11 cellular contexts compared by ENCODE assay signal in genomic region chr5:107389769-107390168, GRCh38.
A peak's percentile ranks its signal among the peaks of the same experiment; 100 is the strongest.
DNase-seq lines count a peak whose midpoint lies in the region; ATAC-seq, FAIRE-seq and TF ChIP-seq lines count a peak whose summit lies in the region.
"Had no signal": no experiment of that assay in that cellular context is flagged by ENCODE, and none has a peak within 500 bp of the region (broad histone marks: within the 10 kb centered on the region; RNA-seq: fewer than 3 reads in every experiment).

No MANE protein-coding gene starts in this region.

- H3K9me2 ChIP-seq in PC-3 (replicated peaks; ENCODE audit: low read length): no peaks in the 10 kb centered on the region

- intact Hi-C loops in heart left ventricle (cut with DNase I) (loop anchor here in 3 of 10 donors (5.0 to 10.0 kb wide), 4 partner anchors 155 to 283 kb away; partner anchors contain the start of gene EFNA5 (in 2 of the 3)), PC-3 (cut with micrococcal nuclease) (loop anchor here (1.0 to 5.0 kb wide), 6 partner anchors 35 to 283 kb away; no protein-coding TSS in a partner anchor), spleen (cut with DNase I; ENCODE audit: low total_unique reads) (no loop called here), kidney (cut with DNase I) (no loop called here)

- POLR2A ChIA-PET in PC-3 (lab: Charles Lee; ENCODE audit: unreplicated experiment): no interaction called here

- ATAC-seq in heart left ventricle (no peak), PC-3 (0 out of 2 replicates have a peak, but pooled peaks have one; percentile 4), GM18520 (IDR thresholded peaks at IDR 0.05; ENCODE audit: unreplicated experiment) (no peak), HG02852 (IDR thresholded peaks at IDR 0.05; ENCODE audit: unreplicated experiment) (no peak)

- H3K9ac ChIP-seq in PC-3 (ENCODE audit: low read length) (peak overlapping the region; percentile 66), kidney (ENCODE audit: low read length in 2 of 2) (no peak overlapping the region)

- no peaks in the 10 kb centered on the region for H3K9me3 ChIP-seq in heart left ventricle
- H3K9me3 ChIP-seq in right atrium auricular region: no peaks in the 10 kb centered on the region
- no peaks in the 10 kb centered on the region for H3K9me3 ChIP-seq in PC-3 (ENCODE audit: low read length)
- no peaks in the 10 kb centered on the region for H3K9me3 ChIP-seq in spleen
- H3K9me3 ChIP-seq in kidney (ENCODE audit: control insufficient read depth in 1 of 2, low read length in 2 of 2): no peaks in the 10 kb centered on the region

- CTCF ChIA-PET in PC-3 (lab: Charles Lee): interaction anchor here (2.2 kb wide), 1 partner anchor 182 kb away, joined by 8 read pairs; no protein-coding TSS in a partner anchor

- no peak overlapping the region for H2AFZ ChIP-seq in PC-3 (ENCODE audit: low read length)

- BruUV-seq in PC-3 (replicated peaks; lab: Mats Ljungman, UMichigan): no TSS peak

- H3K36me3 ChIP-seq in heart left ventricle (no peaks in the 10 kb centered on the region), right atrium auricular region (no peaks in the 10 kb centered on the region), PC-3 (ENCODE audit: low read depth, low read length) (no peaks in the 10 kb centered on the region), spleen (no peaks in the 10 kb centered on the region), kidney (ENCODE audit: control insufficient read depth in 1 of 2, insufficient read depth in 2 of 2, low read length in 2 of 2) (no peaks in the 10 kb centered on the region)

- FAIRE-seq in kidney (lab: Jason Lieb, UNC): no peak

- H3K27ac ChIP-seq in heart left ventricle: peak overlapping the region in 7 of 12 donors; percentile 1 to 74 (median 63)
- no peak overlapping the region for H3K27ac ChIP-seq in right atrium auricular region
- H3K27ac ChIP-seq in PC-3 (ENCODE audit: low read length): peak overlapping the region; percentile 92
- peak overlapping the region in 7 of 8 donors; percentile 16 to 76 (median 69) for H3K27ac ChIP-seq in spleen
- no peak overlapping the region for H3K27ac ChIP-seq in kidney (ENCODE audit: low read depth in 2 of 2, low read length in 2 of 2)

- no peak overlapping the region for H3K4me3 ChIP-seq in heart left ventricle
- no peak overlapping the region for H3K4me3 ChIP-seq in right atrium auricular region
- no peak overlapping the region for H3K4me3 ChIP-seq in PC-3 (ENCODE audit: low read length)
- no peak overlapping the region for H3K4me3 ChIP-seq in epithelial cell of esophagus (ENCODE audit: low read length)
- H3K4me3 ChIP-seq in spleen: no peak overlapping the region
- no peak overlapping the region for H3K4me3 ChIP-seq in kidney (ENCODE audit: low read length in 2 of 2)

- TF ChIP-seq CTCF in heart left ventricle (IDR thresholded peaks at IDR 0.05) (no peak), right atrium auricular region (IDR thresholded peaks at IDR 0.05) (no peak), PC-3 (conservative IDR thresholded peaks at IDR 0.05; ENCODE audit: low read depth, low read length) (no peak), epithelial cell of esophagus (IDR thresholded peaks at IDR 0.05; ENCODE audit: insufficient read depth, low read depth, low read length, missing control alignments) (no peak), spleen (IDR thresholded peaks at IDR 0.05 in 8 of 11, conservative IDR thresholded peaks at IDR 0.05 in 3 of 11) (no peak), kidney (IDR thresholded peaks at IDR 0.05; ENCODE audit: borderline replicate concordance, extremely low read depth, insufficient read depth) (no peak)

- H3K4me2 ChIP-seq in PC-3 (ENCODE audit: low read length): peak overlapping the region; percentile 58

- no peaks in the 10 kb centered on the region for H3F3A ChIP-seq in PC-3 (ENCODE audit: low read length, unreplicated experiment)

- TF ChIP-seq POLR2A in heart left ventricle (IDR thresholded peaks at IDR 0.05) (no peak), spleen (IDR thresholded peaks at IDR 0.05) (no peak)

- H3K27me3 ChIP-seq in heart left ventricle: no peaks in the 10 kb centered on the region
- no peaks in the 10 kb centered on the region for H3K27me3 ChIP-seq in right atrium auricular region
- H3K27me3 ChIP-seq in PC-3 (ENCODE audit: low read length): no peaks in the 10 kb centered on the region
- no peaks in the 10 kb centered on the region for H3K27me3 ChIP-seq in spleen (replicated peaks in 1 of 7)

- H3K4me1 ChIP-seq in heart left ventricle (peaks cover 0 to 34% (median 17%) of the 10 kb centered on the region in 12 donors), right atrium auricular region (peaks cover 0 to 24% of the 10 kb centered on the region in 2 donors), PC-3 (ENCODE audit: insufficient read depth, low read length) (peaks cover 35% of the 10 kb centered on the region), spleen (peaks cover 21 to 40% (median 29%) of the 10 kb centered on the region in 6 donors), kidney (ENCODE audit: control insufficient read depth in 1 of 2, insufficient read depth in 1 of 2, low read depth in 1 of 2, low read length in 2 of 2) (peaks cover 0 to 7% of the 10 kb centered on the region in 2 donors)

- H4K20me1 ChIP-seq in PC-3 (ENCODE audit: low read length): no peaks in the 10 kb centered on the region

- DNase-seq in heart left ventricle (no peak), right atrium auricular region (ENCODE audit: low spot score) (no peak), PC-3 (peak; percentile 14), epithelial cell of esophagus (ENCODE audit: low read depth) (peak; percentile 33), spleen (no peak), kidney (no peak)
- DNase-seq: activated T-cell treated with anti-CD3 and anti-CD28 coated beads, Interleukin-2, amount 50 U/mL, for 48 hours; NCI-H187; stimulated activated CD4-positive, alpha-beta T cell treated with anti-CD3 and anti-CD28 coated beads, Interleukin-4, amount 100 ng/mL, for 4 hours had no signal

- 41 to 52% (median 49%) methylated on average over 1 of the region's 1 CpG for WGBS in heart left ventricle, 4 donors
- whole genome bisulfite sequencing in spleen, 5 donors: 31 to 52% (median 36%) methylated on average over 1 of the region's 1 CpG

- no peaks in the 10 kb centered on the region for H3K79me2 ChIP-seq in PC-3 (ENCODE audit: low read length)

Comparison
In these comparisons a context has a peak if more than half of its experiments do, and no peak if none do; other contexts are left out.
1. H3K27ac ChIP-seq: peak in heart left ventricle (7 of 12), PC-3 (single experiment) and spleen (7 of 8); none in right atrium auricular region (0 of 2) and kidney (0 of 2).
2. DNase-seq: peak in PC-3 (single experiment) and epithelial cell of esophagus (single experiment); none in heart left ventricle (0 of 5), right atrium auricular region (single experiment), spleen (single experiment) and kidney (single experiment).